ENCODE assay signal across 11 cellular contexts in the genomic region with DNA sequence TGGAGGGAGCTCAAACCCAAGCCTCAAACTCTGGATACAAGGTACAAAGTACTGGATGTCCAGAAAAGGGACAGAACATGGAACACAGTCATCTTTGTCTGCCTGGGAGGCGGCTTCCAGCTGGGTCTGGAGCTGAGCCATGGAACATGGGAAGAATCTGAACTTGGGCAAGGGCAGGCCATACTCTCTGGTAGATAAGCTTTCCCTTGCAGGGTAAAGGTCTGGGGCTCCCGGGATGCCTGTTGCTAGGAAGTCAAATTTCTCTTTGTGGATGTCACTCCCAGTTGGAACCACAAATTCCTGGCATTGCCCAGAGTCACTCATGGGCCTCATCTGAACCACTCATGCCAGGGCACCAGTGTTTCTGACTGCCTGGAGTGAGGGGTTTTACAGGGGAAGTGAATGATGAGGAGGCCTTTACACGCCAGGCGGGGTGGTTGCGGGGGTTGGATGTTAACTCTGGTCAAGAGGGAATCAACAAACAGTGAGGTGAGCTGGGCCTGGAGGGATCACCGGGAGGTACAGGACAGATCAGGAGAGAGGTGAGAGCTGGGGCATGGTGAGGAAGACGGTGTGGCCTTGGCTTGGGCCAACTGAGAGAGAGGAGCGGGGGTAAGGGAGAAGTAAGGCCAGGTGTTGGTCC. TPM values are rescaled to one million over a fixed set of nuclear protein-coding genes. Genes with fewer than 3 reads are reported as not detected.
DNase-seq lines count a peak whose midpoint lies in the region; ATAC-seq and TF ChIP-seq lines count a peak whose summit lies in the region.
"Had no signal": no experiment of that assay in that cellular context is flagged by ENCODE, and none has a peak within 500 bp of the region (broad histone marks: within the 10 kb centered on the region; RNA-seq: fewer than 3 reads in every experiment).

No MANE protein-coding gene starts in this region.

- H3K36me3 ChIP-seq in heart right ventricle, result peaks cover 0 to 74% (median 21%) of the 10 kb centered on the region in 9 donors
- peaks cover 17% of the 10 kb centered on the region for H3K36me3 ChIP-seq in rectal smooth muscle tissue (ENCODE audit: control insufficient read depth, insufficient read depth, low read length)
- peaks cover 14% of the 10 kb centered on the region for H3K36me3 ChIP-seq in neural progenitor cell

- WGBS in adipose tissue, 3 donors, result 70 to 88% (median 80%) methylated on average over 8 of the region's 8 CpGs
- WGBS in heart right ventricle, 2 donors, result 77 to 81% methylated on average over 8 of the region's 8 CpGs

- H3K27ac ChIP-seq in adipose tissue (ENCODE audit: low read depth, low read length), result peak overlapping the region; percentile 19
- H3K27ac ChIP-seq in heart right ventricle, result peak overlapping the region; percentile 69 to 100 (median 79)
- H3K27ac ChIP-seq in rectal smooth muscle tissue (ENCODE audit: low read depth, low read length), result peak overlapping the region; percentile 16
- H3K27ac ChIP-seq in neural progenitor cell, result no peak overlapping the region

- no peak for TF ChIP-seq CTCF in heart right ventricle (IDR thresholded peaks at IDR 0.05)
- no peak for TF ChIP-seq CTCF in neural progenitor cell (IDR thresholded peaks at IDR 0.05)

- no peak overlapping the region for H3K4me2 ChIP-seq in neural progenitor cell

- peaks cover 22% of the 10 kb centered on the region for H3K79me2 ChIP-seq in neural progenitor cell (ENCODE audit: low read depth)

- peak; percentile 46 to 90 (median 76) for ATAC-seq in heart right ventricle

- no peaks in the 10 kb centered on the region for H3K27me3 ChIP-seq in heart right ventricle
- H3K27me3 ChIP-seq in rectal smooth muscle tissue (ENCODE audit: control insufficient read depth, insufficient read depth, low read length), result no peaks in the 10 kb centered on the region
- peaks cover under 1% of the 10 kb centered on the region for H3K27me3 ChIP-seq in neural progenitor cell

- H3K4me1 ChIP-seq in heart right ventricle, result peaks cover 17 to 60% (median 54%) of the 10 kb centered on the region in 9 donors
- peaks cover 3% of the 10 kb centered on the region for H3K4me1 ChIP-seq in rectal smooth muscle tissue (ENCODE audit: control insufficient read depth, insufficient read depth, low read length)
- H3K4me1 ChIP-seq in neural progenitor cell, result peaks cover 10% of the 10 kb centered on the region

- H2AFZ ChIP-seq in neural progenitor cell (replicated peaks), result no peak overlapping the region

- H3K4me3 Mint-ChIP-seq in neural progenitor cell, result no peak overlapping the region
- H3K4me3 Mint-ChIP-seq: activated naive CD8-positive, alpha-beta T cell had no signal

- peaks cover 34% of the 10 kb centered on the region for H4K20me1 ChIP-seq in neural progenitor cell (ENCODE audit: low read depth)

- DNase-seq in Caki2 (ENCODE audit: low read depth) (peak; percentile 77), heart right ventricle (peak; percentile 67 to 70), NCI-H524 treated with DMSO at 0.1 percent for 48 hours (lab: John Stamatoyannopoulos, UW) (no peak), NCI-H524 (lab: John Stamatoyannopoulos, UW) (no peak), neural progenitor cell (ENCODE audit: low spot score) (no peak)
- no peak for DNase-seq in activated naive CD4-positive, alpha-beta T cell (lab: John Stamatoyannopoulos, UW)
- DNase-seq: NCI-H2081 treated with DMSO at 0.1 percent for 48 hours; stimulated activated CD4-positive, alpha-beta T cell treated with anti-CD3 and anti-CD28 coated beads, Interleukin-12 subunit alpha, Interleukin-12 subunit beta, amount 100 ng/mL, for 4 hours had no signal

- no peak overlapping the region for H3K4me3 ChIP-seq in heart right ventricle
- H3K4me3 ChIP-seq in rectal smooth muscle tissue (ENCODE audit: low read length), result no peak overlapping the region
- no peak overlapping the region for H3K4me3 ChIP-seq in neural progenitor cell

- H3K27me3 Mint-ChIP-seq in neural progenitor cell (ENCODE audit: insufficient read depth, low read depth), result peaks cover 13% of the 10 kb centered on the region
- H3K27me3 Mint-ChIP-seq: activated naive CD8-positive, alpha-beta T cell had no signal

- H3K9me3 ChIP-seq in heart right ventricle (no peaks in the 10 kb centered on the region), neural progenitor cell (ENCODE audit: low read depth) (no peaks in the 10 kb centered on the region)

- H3K27ac Mint-ChIP-seq in neural progenitor cell, result no peak overlapping the region
- H3K27ac Mint-ChIP-seq: activated naive CD8-positive, alpha-beta T cell had no signal

- H3K4me1 Mint-ChIP-seq in neural progenitor cell, result peaks cover 15% of the 10 kb centered on the region

- H3K9ac ChIP-seq in rectal smooth muscle tissue (ENCODE audit: low read length), result no peak overlapping the region
- no peak overlapping the region for H3K9ac ChIP-seq in neural progenitor cell

- no peaks in the 10 kb centered on the region for H3K9me3 Mint-ChIP-seq in neural progenitor cell

- intact Hi-C loops in heart right ventricle (cut with DNase I), result loop anchor here in 2 of 10 donors (10.0 kb wide), 2 partner anchors 93 to 807 kb away; no protein-coding TSS in a partner anchor

- H3K36me3 Mint-ChIP-seq in neural progenitor cell, result peaks cover 28% of the 10 kb centered on the region

- peaks cover 36% of the 10 kb centered on the region for H3F3A ChIP-seq in neural progenitor cell (ENCODE audit: low read depth)

- in situ Hi-C loops in Caki2 (cut with HindIII; ENCODE audit: low pct_unique_long_range_greater_than_20kb, low sequenced_read_pairs), result no loop called here

RNA-seq across cellular contexts. Expression of a gene that starts 5.7 kb away (rescaled TPM):
- total RNA-seq in Caki2 (2014; rRNA removed; shearing (Covaris generic); ENCODE audit: low replicate concordance), result 2,721 and 2,840 TPM in 2 replicates
- over 10,000 TPM in 1 of 3 donors, 1,000 to 10,000 TPM in 2; 2,935 to 16,025 (median 7,473) TPM for polyA plus RNA-seq in adipose tissue
- 1,000 to 10,000 TPM; 2,008 to 4,360 (median 2,962) TPM for total RNA-seq in heart right ventricle
- polyA plus RNA-seq in heart right ventricle, result 1,000 to 10,000 TPM; 1,346 to 5,199 TPM
- total RNA-seq in neural progenitor cell (ENCODE audit: low replicate concordance), result 649 and 846 TPM in 2 replicates

RNA-seq across cellular contexts. Expression of a gene that starts 11.5 kb away (rescaled TPM):
- total RNA-seq in Caki2 (2014; rRNA removed; shearing (Covaris generic); ENCODE audit: low replicate concordance), result not detected in 2 replicates
- polyA plus RNA-seq in adipose tissue (10 to 100 TPM in 1 of 3 donors, 1 to 10 TPM in 2; 3.0 to 14.8 (median 5.2) TPM), heart right ventricle (1 to 10 TPM; 3.3 to 4.9 TPM)
- total RNA-seq in heart right ventricle (1 to 10 TPM in 5 of 10 donors, under 1 TPM in 5; 0.39 to 1.8 (median 1.2) TPM), neural progenitor cell (ENCODE audit: low replicate concordance) (0.15 TPM in 1 of 2 replicates, not detected in the other)

RNA-seq across cellular contexts. Expression of a gene that starts 44.3 kb away (rescaled TPM):
- total RNA-seq in Caki2 (2014; rRNA removed; shearing (Covaris generic); ENCODE audit: low replicate concordance), result 7.5 and 9.6 TPM in 2 replicates
- polyA plus RNA-seq in adipose tissue (10 to 100 TPM in 2 of 3 donors, 1 to 10 TPM in 1; 4.0 to 44.5 (median 16.4) TPM), heart right ventricle (1 to 10 TPM; 8.2 to 9.7 TPM)
- total RNA-seq in heart right ventricle (10 to 100 TPM in 3 of 10 donors, 1 to 10 TPM in 7; 3.7 to 11.1 (median 6.6) TPM), neural progenitor cell (ENCODE audit: low replicate concordance) (1.4 TPM in 2 replicates)

Comparison
In these comparisons a context has a peak if more than half of its experiments do, and no peak if none do; other contexts are left out.
1. DNase-seq: peak in Caki2 (single experiment) and heart right ventricle (2 of 2); none in NCI-H524 treated with DMSO at 0.1 percent for 48 hours (single experiment), NCI-H524 (0 of 2), neural progenitor cell (single experiment) and activated naive CD4-positive, alpha-beta T cell (0 of 4).